Comparison of ENCODE assay signal across 12 cellular contexts in genomic region chr1:180928272-180929230, GRCh38. TPM values are rescaled to one million over a fixed set of nuclear protein-coding genes. Genes with fewer than 3 reads are reported as not detected.
DNase-seq lines count a peak whose midpoint lies in the region; ATAC-seq and TF ChIP-seq lines count a peak whose summit lies in the region.
"Had no signal": no experiment of that assay in that cellular context is flagged by ENCODE, and none has a peak within 500 bp of the region (broad histone marks: within the 10 kb centered on the region; RNA-seq: fewer than 3 reads in every experiment).

No MANE protein-coding gene starts in this region.

- H3K27me3 Mint-ChIP-seq in T-cell = peaks cover 3 to 5% of the 10 kb centered on the region in 2 donors
- H3K27me3 Mint-ChIP-seq: activated CD4-positive, alpha-beta T cell treated with anti-CD3 and anti-CD28 coated beads for 36 hours had no signal

- TF ChIP-seq CTCF in heart left ventricle (IDR thresholded peaks at IDR 0.05) = no peak
- no peak for TF ChIP-seq CTCF in colonic mucosa (IDR thresholded peaks at IDR 0.05)
- no peak for TF ChIP-seq CTCF in prostate gland (IDR thresholded peaks at IDR 0.05)

- no peaks in the 10 kb centered on the region for H3K36me3 Mint-ChIP-seq in T-cell
- H3K36me3 Mint-ChIP-seq: natural killer cell had no signal

- H3K9ac ChIP-seq in colonic mucosa (ENCODE audit: low read depth in 2 of 2, low read length in 2 of 2) = no peak overlapping the region

- no peak overlapping the region for H3K27ac Mint-ChIP-seq in T-cell
- H3K27ac Mint-ChIP-seq: activated CD4-positive, alpha-beta T cell treated with anti-CD3 and anti-CD28 coated beads for 36 hours; natural killer cell had no signal

- intact Hi-C loops in heart left ventricle (cut with DNase I) = loop anchor here in 2 of 10 donors (5.0 to 10.0 kb wide), 2 partner anchors 94 to 96 kb away; partner anchors contain the start of gene STX6 (in 2 of the 2)
- intact Hi-C loops in left ventricle myocardium superior (cut with micrococcal nuclease) = no loop called here
- intact Hi-C loops in right cardiac atrium (cut with DNase I) = no loop called here
- intact Hi-C loops in colonic mucosa (cut with DNase I) = no loop called here
- intact Hi-C loops in prostate gland (cut with DNase I) = no loop called here

- H3K9me3 Mint-ChIP-seq in T-cell = no peaks in the 10 kb centered on the region
- H3K9me3 Mint-ChIP-seq: natural killer cell had no signal

- H3K27ac ChIP-seq in heart left ventricle (peak overlapping the region in 10 of 12 donors; percentile 70 to 90 (median 82)), right cardiac atrium (ENCODE audit: low read length) (peak overlapping the region; percentile 1), colonic mucosa (no peak overlapping the region), prostate gland (no peak overlapping the region)
- H3K27ac ChIP-seq: brain microvascular endothelial cell had no signal

- H3K4me3 ChIP-seq in heart left ventricle (no peak overlapping the region), right cardiac atrium (ENCODE audit: low read length) (no peak overlapping the region), colonic mucosa (no peak overlapping the region), prostate gland (no peak overlapping the region)

- DNase-seq in heart left ventricle (peak in 2 of 5 donors; percentile 25 to 58), left ventricle myocardium superior (no peak), NCI-H526 treated with DMSO at 0.1 percent for 48 hours (lab: John Stamatoyannopoulos, UW) (peak; percentile 98), right cardiac atrium (peak in 1 of 3 donors; percentile 55), colonic mucosa (no peak), prostate gland (ENCODE audit: low spot score) (no peak), T-cell (no peak)
- DNase-seq: activated CD4-positive, alpha-beta T cell treated with anti-CD3 and anti-CD28 coated beads for 36 hours; brain microvascular endothelial cell; EL; natural killer cell had no signal

- peaks cover 0 to 8% (median 3%) of the 10 kb centered on the region in 3 donors for H3K4me1 Mint-ChIP-seq in T-cell
- H3K4me1 Mint-ChIP-seq: activated CD4-positive, alpha-beta T cell treated with anti-CD3 and anti-CD28 coated beads for 36 hours had no signal

- H3K9me3 ChIP-seq in heart left ventricle (no peaks in the 10 kb centered on the region), right cardiac atrium (ENCODE audit: control insufficient read depth, low read length) (no peaks in the 10 kb centered on the region), colonic mucosa (no peaks in the 10 kb centered on the region), prostate gland (no peaks in the 10 kb centered on the region)

- POLR2A ChIA-PET in T-cell (lab: Charles Lee) = no interaction called here

- WGBS in heart left ventricle, 4 donors = 66 to 78% (median 72%) methylated on average over 18 of the region's 18 CpGs
- 64% methylated on average over 18 of the region's 18 CpGs for WGBS in right cardiac atrium
- WGBS in prostate gland = 69% methylated on average over 18 of the region's 18 CpGs

- TF ChIP-seq POLR2A in heart left ventricle (IDR thresholded peaks at IDR 0.05) = no peak
- TF ChIP-seq POLR2A in prostate gland (IDR thresholded peaks at IDR 0.05) = no peak

- no peak overlapping the region for H3K4me3 Mint-ChIP-seq in T-cell
- H3K4me3 Mint-ChIP-seq: activated CD4-positive, alpha-beta T cell treated with anti-CD3 and anti-CD28 coated beads for 36 hours; natural killer cell had no signal

- ATAC-seq in heart left ventricle (no peak), left ventricle myocardium superior (no peak), right cardiac atrium (no peak), GM19023 (IDR thresholded peaks at IDR 0.05; ENCODE audit: unreplicated experiment) (no peak), T-cell (replicated peaks in 1 of 4) (no peak)
- ATAC-seq: activated CD4-positive, alpha-beta T cell treated with anti-CD3 and anti-CD28 coated beads for 36 hours; natural killer cell had no signal

- H3K36me3 ChIP-seq in heart left ventricle (peaks cover 0 to 20% (median 5%) of the 10 kb centered on the region in 9 donors), colonic mucosa (no peaks in the 10 kb centered on the region), prostate gland (no peaks in the 10 kb centered on the region)
- H3K36me3 ChIP-seq: brain microvascular endothelial cell had no signal

- H3K27me3 ChIP-seq in heart left ventricle = no peaks in the 10 kb centered on the region
- H3K27me3 ChIP-seq in right cardiac atrium (ENCODE audit: control insufficient read depth, insufficient read depth) = no peaks in the 10 kb centered on the region
- no peaks in the 10 kb centered on the region for H3K27me3 ChIP-seq in colonic mucosa
- no peaks in the 10 kb centered on the region for H3K27me3 ChIP-seq in prostate gland (replicated peaks; ENCODE audit: insufficient read depth)
- H3K27me3 ChIP-seq: brain microvascular endothelial cell had no signal

- H3K4me1 ChIP-seq in heart left ventricle (peaks cover 11 to 48% (median 33%) of the 10 kb centered on the region in 12 donors), right cardiac atrium (ENCODE audit: control insufficient read depth, insufficient read depth, low read length) (peaks cover 16% of the 10 kb centered on the region), colonic mucosa (no peaks in the 10 kb centered on the region), prostate gland (replicated peaks) (no peaks in the 10 kb centered on the region)

- CTCF ChIA-PET in T-cell (lab: Charles Lee) = no interaction called here

RNA-seq across cellular contexts. Expression of gene KIAA1614, which starts 15.9 kb away (rescaled TPM):
- total RNA-seq in heart left ventricle (10 to 100 TPM in 1 of 9 donors, 1 to 10 TPM in 8; 4.3 to 12.1 (median 6.5) TPM), left ventricle myocardium superior (7.0 TPM), right cardiac atrium (10 to 100 TPM; 10.2 to 16.6 (median 12.0) TPM), colonic mucosa (1 to 10 TPM in 1 of 2 donors, under 1 TPM in 1; 0.74 to 2.1 TPM), prostate gland (1 to 10 TPM; 3.7 to 6.4 TPM), T-cell (under 1 TPM; 0.05 to 0.38 (median 0.20) TPM)
- polyA plus RNA-seq in heart left ventricle (1 to 10 TPM; 6.3 to 9.4 TPM), right cardiac atrium (11.6 TPM)

Comparison
In these comparisons a context has a peak if more than half of its experiments do, and no peak if none do; other contexts are left out.
1. H3K27ac ChIP-seq: peak in heart left ventricle (10 of 12) and right cardiac atrium (single experiment); none in colonic mucosa (single experiment) and prostate gland (0 of 2).